Comparison of ENCODE assay signal across 2 cellular contexts in the genomic region with DNA sequence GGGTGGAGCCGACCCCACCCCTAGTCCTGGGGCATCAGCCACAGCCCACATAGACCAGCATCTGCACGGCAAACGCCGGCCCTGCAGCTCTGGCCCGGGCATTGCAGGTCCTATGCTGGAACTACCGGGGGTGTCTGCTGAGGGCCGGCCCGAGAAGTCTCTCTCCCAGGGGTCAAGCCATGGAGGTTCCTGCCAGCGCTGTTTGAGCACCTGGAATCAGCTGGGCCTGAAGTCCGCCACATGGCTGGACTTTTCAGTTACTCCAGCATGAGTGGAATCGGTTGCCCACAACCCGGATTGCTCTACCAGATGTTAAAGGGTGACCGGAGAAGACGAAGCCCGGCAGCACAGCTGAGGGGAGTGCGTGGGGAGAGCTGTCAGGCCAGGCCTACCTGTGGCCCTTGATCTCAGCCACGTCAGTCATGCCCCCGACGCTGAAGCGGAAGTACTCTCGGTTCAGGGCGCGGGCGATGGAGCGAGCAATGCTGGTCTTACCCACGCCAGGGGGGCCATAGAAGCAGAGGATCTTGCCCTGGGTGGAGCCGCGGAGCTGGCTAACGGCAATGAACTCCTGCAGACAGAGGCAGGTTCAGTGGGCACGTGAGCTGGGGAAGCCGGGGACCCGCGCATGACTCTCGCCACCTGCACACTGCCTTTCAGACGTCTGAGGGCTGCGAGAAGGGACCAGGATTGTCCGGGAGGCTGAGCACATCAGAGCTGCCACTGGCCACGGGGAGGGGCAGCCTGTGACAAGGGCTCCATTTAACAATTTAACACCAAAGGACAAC.
TF ChIP-seq lines count a peak whose summit lies in the region.

No MANE protein-coding gene starts in this region.

TF ChIP-seq in IMR-90, 13 proteins besides CTCF, POLR2A, EP300 and RAD21:
- TF ChIP-seq RFX5 (IDR thresholded peaks at IDR 0.05; ENCODE audit: low read depth, low read length) = no peak
- no peak for TF ChIP-seq CEBPB (IDR thresholded peaks at IDR 0.05; ENCODE audit: low read depth, low read length)
- TF ChIP-seq BHLHE40 (IDR thresholded peaks at IDR 0.05; ENCODE audit: low read depth, low read length) = no peak
- TF ChIP-seq NFE2L2 (IDR thresholded peaks at IDR 0.05; ENCODE audit: low read depth, low read length) = no peak
- TF ChIP-seq MXI1 (IDR thresholded peaks at IDR 0.05; ENCODE audit: borderline replicate concordance, low read depth, low read length) = no peak
- TF ChIP-seq MAFK (IDR thresholded peaks at IDR 0.05; ENCODE audit: low read depth, low read length) = no peak
- no peak for TF ChIP-seq MAZ (IDR thresholded peaks at IDR 0.05; ENCODE audit: borderline replicate concordance, low read depth, low read length)
- no peak for TF ChIP-seq USF2 (IDR thresholded peaks at IDR 0.05; ENCODE audit: low read depth, low read length)
- TF ChIP-seq FOS (IDR thresholded peaks at IDR 0.05; ENCODE audit: low read depth, low read length) = no peak
- no peak for TF ChIP-seq SMC3 (IDR thresholded peaks at IDR 0.05; ENCODE audit: low read depth, low read length)
- no peak for TF ChIP-seq CHD1 (IDR thresholded peaks at IDR 0.05; ENCODE audit: low read depth, low read length)
- no peak for TF ChIP-seq ELK1 (IDR thresholded peaks at IDR 0.05; ENCODE audit: borderline replicate concordance, low read depth, low read length)
- no peak for TF ChIP-seq RCOR1 (IDR thresholded peaks at IDR 0.05; ENCODE audit: insufficient replicate concordance, low read length)
TF ChIP-seq in IMR-90: peak in this region for 0.

TF ChIP-seq in H1, 55 proteins besides CTCF, POLR2A, EP300 and RAD21:
- TF ChIP-seq RBBP5 (IDR thresholded peaks at IDR 0.05; ENCODE audit: borderline replicate concordance, low read depth, low read length) (no peak), POLR2AphosphoS5 (IDR thresholded peaks at IDR 0.05; ENCODE audit: low read depth, low read length) (peak; percentile 31; the same call in 1 of the 2 replicates)
